8 cellular contexts compared by ENCODE assay signal in genomic region chr7:38177621-38178003, GRCh38. TPM values are rescaled to one million over a fixed set of nuclear protein-coding genes. Genes with fewer than 3 reads are reported as not detected.
DNase-seq lines count a peak whose midpoint lies in the region; ATAC-seq and TF ChIP-seq lines count a peak whose summit lies in the region.

No MANE protein-coding gene starts in this region.

- no peak for TF ChIP-seq CTCF in CD8-positive, alpha-beta T cell (IDR thresholded peaks at IDR 0.05)
- TF ChIP-seq CTCF in nephron progenitor cell (IDR thresholded peaks at IDR 0.05): no peak

- no peaks in the 10 kb centered on the region for H3K9me3 ChIP-seq in CD8-positive, alpha-beta T cell (ENCODE audit: low read length)

- POLR2A ChIA-PET in CD8-positive, alpha-beta T cell (lab: Charles Lee): no interaction called here

- CTCF ChIA-PET in CD8-positive, alpha-beta T cell (lab: Charles Lee): interaction anchor here (0.7 to 1.7 kb wide), 6 partner anchors 10 to 192 kb away, joined by 3 to 10 read pairs (median 4); no protein-coding TSS in a partner anchor

- peak; percentile 3 for ATAC-seq in CD8-positive, alpha-beta T cell
- no peak for ATAC-seq in GM19397 (IDR thresholded peaks at IDR 0.05; ENCODE audit: unreplicated experiment)

- peak overlapping the region; percentile 96 for H3K4me3 Mint-ChIP-seq in CD8-positive, alpha-beta T cell
- H3K4me3 Mint-ChIP-seq in IgD-negative memory B cell: peak overlapping the region; percentile 95 to 100 (median 98)
- peak overlapping the region; percentile 99 for H3K4me3 Mint-ChIP-seq in nephron progenitor cell

- no peaks in the 10 kb centered on the region for H3K27me3 ChIP-seq in CD8-positive, alpha-beta T cell (ENCODE audit: insufficient read depth, low read length)

- peaks cover 11% of the 10 kb centered on the region for H3K36me3 Mint-ChIP-seq in CD8-positive, alpha-beta T cell
- H3K36me3 Mint-ChIP-seq in IgD-negative memory B cell: no peaks in the 10 kb centered on the region
- H3K36me3 Mint-ChIP-seq in nephron progenitor cell (ENCODE audit: low read depth): no peaks in the 10 kb centered on the region

- no peaks in the 10 kb centered on the region for H3K36me3 ChIP-seq in CD8-positive, alpha-beta T cell (ENCODE audit: insufficient read depth, low read length)

- H3K27ac Mint-ChIP-seq in CD8-positive, alpha-beta T cell: peak overlapping the region; percentile 96
- H3K27ac Mint-ChIP-seq in IgD-negative memory B cell (peak overlapping the region; percentile 88 to 97 (median 95)), nephron progenitor cell (peak overlapping the region; percentile 96)

- H3K4me1 Mint-ChIP-seq in CD8-positive, alpha-beta T cell (ENCODE audit: low read depth): peaks cover 35% of the 10 kb centered on the region
- peaks cover 18 to 24% (median 23%) of the 10 kb centered on the region in 3 donors for H3K4me1 Mint-ChIP-seq in IgD-negative memory B cell
- H3K4me1 Mint-ChIP-seq in nephron progenitor cell: peaks cover 38% of the 10 kb centered on the region

- intact Hi-C loops in CD8-positive, alpha-beta T cell (cut with DNase I, micrococcal nuclease): loop anchor here (2.0 to 10.0 kb wide), 4 partner anchors 37 to 737 kb away; no protein-coding TSS in a partner anchor

- peaks cover 24% of the 10 kb centered on the region for H3K4me1 ChIP-seq in CD8-positive, alpha-beta T cell (ENCODE audit: insufficient read depth, low read length)

- no peaks in the 10 kb centered on the region for H3K9me3 Mint-ChIP-seq in CD8-positive, alpha-beta T cell
- H3K9me3 Mint-ChIP-seq in IgD-negative memory B cell (peaks cover 0 to under 1% (median under 1%) of the 10 kb centered on the region in 3 donors), nephron progenitor cell (peaks cover 26% of the 10 kb centered on the region)

- DNase-seq in CD8-positive, alpha-beta T cell: no peak
- DNase-seq in nephron progenitor cell: no peak
- no peak for DNase-seq in SIG-M5 treated with dmso at 0.1 percent for 504 hours (lab: John Stamatoyannopoulos, UW; ENCODE audit: unreplicated experiment)
- DNase-seq in RKO (ENCODE audit: low spot score): no peak
- DNase-seq in central memory CD4-positive, alpha-beta T cell: no peak

- peak overlapping the region; percentile 78 for H3K27ac ChIP-seq in CD8-positive, alpha-beta T cell (ENCODE audit: low read depth, low read length)
- H3K27ac ChIP-seq in cingulate gyrus (ENCODE audit: low read depth, low read length): peak overlapping the region; percentile 81

- peak overlapping the region; percentile 72 for H3K4me3 ChIP-seq in CD8-positive, alpha-beta T cell (ENCODE audit: low read depth, low read length)

- H3K27me3 Mint-ChIP-seq in CD8-positive, alpha-beta T cell (ENCODE audit: low read depth): peaks cover 12% of the 10 kb centered on the region
- H3K27me3 Mint-ChIP-seq in IgD-negative memory B cell (no peaks in the 10 kb centered on the region), nephron progenitor cell (ENCODE audit: low read depth, poor library complexity) (peaks cover 8% of the 10 kb centered on the region)

RNA-seq across cellular contexts. Expression of gene STARD3NL, which starts 0.4 kb away (rescaled TPM):
- total RNA-seq in CD8-positive, alpha-beta T cell: 10 to 100 TPM; 22.4 to 22.7 TPM
- polyA plus RNA-seq in IgD-negative memory B cell: 48.9 TPM
